ENCODE assay signal across 1 cellular context in the genomic region with DNA sequence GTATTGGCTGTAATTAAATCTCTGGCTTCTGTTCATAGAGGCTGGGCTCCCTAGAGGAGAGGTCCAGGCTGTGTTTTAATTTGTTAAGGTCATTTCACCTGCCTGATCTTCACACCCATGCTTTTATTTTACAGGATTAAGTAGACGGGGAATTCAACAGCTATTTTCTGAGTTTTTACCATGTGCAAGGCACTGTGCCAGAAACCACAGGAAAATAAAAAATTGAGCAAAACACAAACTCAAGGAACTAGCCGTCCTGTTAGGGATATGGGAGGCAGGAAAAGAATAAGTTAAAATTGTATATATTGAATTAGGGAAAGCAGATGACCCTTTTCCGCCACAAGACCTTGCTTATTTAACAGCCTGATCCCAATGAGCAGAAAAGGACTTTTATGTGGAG.
TF ChIP-seq lines count a peak whose summit lies in the region.

No MANE protein-coding gene starts in this region.

TF ChIP-seq in IMR-90, 13 proteins besides CTCF, POLR2A, EP300 and RAD21 (continued from another document):
- no peak for TF ChIP-seq RFX5 (IDR thresholded peaks at IDR 0.05; ENCODE audit: low read depth, low read length)
- TF ChIP-seq MXI1 (IDR thresholded peaks at IDR 0.05; ENCODE audit: borderline replicate concordance, low read depth, low read length): no peak
- TF ChIP-seq CHD1 (IDR thresholded peaks at IDR 0.05; ENCODE audit: low read depth, low read length): no peak
- no peak for TF ChIP-seq FOS (IDR thresholded peaks at IDR 0.05; ENCODE audit: low read depth, low read length)
- no peak for TF ChIP-seq MAZ (IDR thresholded peaks at IDR 0.05; ENCODE audit: borderline replicate concordance, low read depth, low read length)
- TF ChIP-seq BHLHE40 (IDR thresholded peaks at IDR 0.05; ENCODE audit: low read depth, low read length): no peak
- TF ChIP-seq, protein P1, sequence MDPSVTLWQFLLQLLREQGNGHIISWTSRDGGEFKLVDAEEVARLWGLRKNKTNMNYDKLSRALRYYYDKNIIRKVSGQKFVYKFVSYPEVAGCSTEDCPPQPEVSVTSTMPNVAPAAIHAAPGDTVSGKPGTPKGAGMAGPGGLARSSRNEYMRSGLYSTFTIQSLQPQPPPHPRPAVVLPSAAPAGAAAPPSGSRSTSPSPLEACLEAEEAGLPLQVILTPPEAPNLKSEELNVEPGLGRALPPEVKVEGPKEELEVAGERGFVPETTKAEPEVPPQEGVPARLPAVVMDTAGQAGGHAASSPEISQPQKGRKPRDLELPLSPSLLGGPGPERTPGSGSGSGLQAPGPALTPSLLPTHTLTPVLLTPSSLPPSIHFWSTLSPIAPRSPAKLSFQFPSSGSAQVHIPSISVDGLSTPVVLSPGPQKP (IDR thresholded peaks at IDR 0.05; ENCODE audit: borderline replicate concordance, low read depth, low read length): no peak
- TF ChIP-seq RCOR1 (IDR thresholded peaks at IDR 0.05; ENCODE audit: insufficient replicate concordance, low read length): no peak
- TF ChIP-seq NFE2L2 (IDR thresholded peaks at IDR 0.05; ENCODE audit: low read depth, low read length): no peak
- TF ChIP-seq SMC3 (IDR thresholded peaks at IDR 0.05; ENCODE audit: low read depth, low read length): no peak
- TF ChIP-seq MAFK (IDR thresholded peaks at IDR 0.05; ENCODE audit: low read depth, low read length): no peak
- no peak for TF ChIP-seq CEBPB (IDR thresholded peaks at IDR 0.05; ENCODE audit: low read depth, low read length)
TF ChIP-seq in IMR-90: peak in this region for 0.
